ENCODE assay signal across 2 cellular contexts in the genomic region with DNA sequence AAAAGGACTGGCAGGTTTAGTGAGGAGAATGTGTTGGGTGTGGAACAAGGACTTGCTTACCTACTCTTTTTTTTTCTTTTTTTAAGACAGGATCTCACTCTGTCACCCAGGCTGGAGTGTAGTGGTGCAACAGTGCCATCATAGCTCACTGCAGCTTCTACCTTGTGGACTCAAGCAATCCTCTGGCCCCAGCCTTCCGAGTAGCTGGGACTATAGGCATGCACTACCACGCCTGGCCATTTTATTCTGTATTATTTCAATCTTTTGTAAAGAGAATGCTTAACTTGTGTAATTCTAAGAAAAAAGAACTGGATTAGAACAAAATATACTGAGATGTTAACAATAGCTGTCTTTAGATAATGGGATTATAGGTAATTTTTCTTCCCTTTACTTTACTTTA.
TF ChIP-seq lines count a peak whose summit lies in the region.

No MANE protein-coding gene starts in this region.

TF ChIP-seq in GM23338, 12 proteins besides CTCF, POLR2A, EP300 and RAD21 (continued from another document):
- TF ChIP-seq, protein P1, sequence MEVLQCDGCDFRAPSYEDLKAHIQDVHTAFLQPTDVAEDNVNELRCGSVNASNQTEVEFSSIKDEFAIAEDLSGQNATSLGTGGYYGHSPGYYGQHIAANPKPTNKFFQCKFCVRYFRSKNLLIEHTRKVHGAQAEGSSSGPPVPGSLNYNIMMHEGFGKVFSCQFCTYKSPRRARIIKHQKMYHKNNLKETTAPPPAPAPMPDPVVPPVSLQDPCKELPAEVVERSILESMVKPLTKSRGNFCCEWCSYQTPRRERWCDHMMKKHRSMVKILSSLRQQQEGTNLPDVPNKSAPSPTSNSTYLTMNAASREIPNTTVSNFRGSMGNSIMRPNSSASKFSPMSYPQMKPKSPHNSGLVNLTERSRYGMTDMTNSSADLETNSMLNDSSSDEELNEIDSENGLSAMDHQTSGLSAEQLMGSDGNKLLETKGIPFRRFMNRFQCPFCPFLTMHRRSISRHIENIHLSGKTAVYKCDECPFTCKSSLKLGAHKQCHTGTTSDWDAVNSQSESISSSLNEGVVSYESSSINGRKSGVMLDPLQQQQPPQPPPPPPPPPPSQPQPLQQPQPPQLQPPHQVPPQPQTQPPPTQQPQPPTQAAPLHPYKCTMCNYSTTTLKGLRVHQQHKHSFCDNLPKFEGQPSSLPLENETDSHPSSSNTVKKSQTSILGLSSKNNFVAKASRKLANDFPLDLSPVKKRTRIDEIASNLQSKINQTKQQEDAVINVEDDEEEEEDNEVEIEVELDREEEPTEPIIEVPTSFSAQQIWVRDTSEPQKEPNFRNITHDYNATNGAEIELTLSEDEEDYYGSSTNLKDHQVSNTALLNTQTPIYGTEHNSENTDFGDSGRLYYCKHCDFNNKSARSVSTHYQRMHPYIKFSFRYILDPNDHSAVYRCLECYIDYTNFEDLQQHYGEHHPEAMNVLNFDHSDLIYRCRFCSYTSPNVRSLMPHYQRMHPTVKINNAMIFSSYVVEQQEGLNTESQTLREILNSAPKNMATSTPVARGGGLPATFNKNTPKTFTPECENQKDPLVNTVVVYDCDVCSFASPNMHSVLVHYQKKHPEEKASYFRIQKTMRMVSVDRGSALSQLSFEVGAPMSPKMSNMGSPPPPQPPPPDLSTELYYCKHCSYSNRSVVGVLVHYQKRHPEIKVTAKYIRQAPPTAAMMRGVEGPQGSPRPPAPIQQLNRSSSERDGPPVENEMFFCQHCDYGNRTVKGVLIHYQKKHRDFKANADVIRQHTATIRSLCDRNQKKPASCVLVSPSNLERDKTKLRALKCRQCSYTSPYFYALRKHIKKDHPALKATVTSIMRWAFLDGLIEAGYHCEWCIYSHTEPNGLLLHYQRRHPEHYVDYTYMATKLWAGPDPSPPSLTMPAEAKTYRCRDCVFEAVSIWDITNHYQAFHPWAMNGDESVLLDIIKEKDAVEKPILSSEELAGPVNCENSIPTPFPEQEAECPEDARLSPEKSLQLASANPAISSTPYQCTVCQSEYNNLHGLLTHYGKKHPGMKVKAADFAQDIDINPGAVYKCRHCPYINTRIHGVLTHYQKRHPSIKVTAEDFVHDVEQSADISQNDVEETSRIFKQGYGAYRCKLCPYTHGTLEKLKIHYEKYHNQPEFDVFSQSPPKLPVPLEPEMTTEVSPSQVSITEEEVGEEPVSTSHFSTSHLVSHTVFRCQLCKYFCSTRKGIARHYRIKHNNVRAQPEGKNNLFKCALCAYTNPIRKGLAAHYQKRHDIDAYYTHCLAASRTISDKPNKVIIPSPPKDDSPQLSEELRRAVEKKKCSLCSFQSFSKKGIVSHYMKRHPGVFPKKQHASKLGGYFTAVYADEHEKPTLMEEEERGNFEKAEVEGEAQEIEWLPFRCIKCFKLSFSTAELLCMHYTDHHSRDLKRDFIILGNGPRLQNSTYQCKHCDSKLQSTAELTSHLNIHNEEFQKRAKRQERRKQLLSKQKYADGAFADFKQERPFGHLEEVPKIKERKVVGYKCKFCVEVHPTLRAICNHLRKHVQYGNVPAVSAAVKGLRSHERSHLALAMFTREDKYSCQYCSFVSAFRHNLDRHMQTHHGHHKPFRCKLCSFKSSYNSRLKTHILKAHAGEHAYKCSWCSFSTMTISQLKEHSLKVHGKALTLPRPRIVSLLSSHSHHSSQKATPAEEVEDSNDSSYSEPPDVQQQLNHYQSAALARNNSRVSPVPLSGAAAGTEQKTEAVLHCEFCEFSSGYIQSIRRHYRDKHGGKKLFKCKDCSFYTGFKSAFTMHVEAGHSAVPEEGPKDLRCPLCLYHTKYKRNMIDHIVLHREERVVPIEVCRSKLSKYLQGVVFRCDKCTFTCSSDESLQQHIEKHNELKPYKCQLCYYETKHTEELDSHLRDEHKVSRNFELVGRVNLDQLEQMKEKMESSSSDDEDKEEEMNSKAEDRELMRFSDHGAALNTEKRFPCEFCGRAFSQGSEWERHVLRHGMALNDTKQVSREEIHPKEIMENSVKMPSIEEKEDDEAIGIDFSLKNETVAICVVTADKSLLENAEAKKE (CRISPR knock-in tag; IDR thresholded peaks at IDR 0.05) = no peak
- TF ChIP-seq ZNF114 (CRISPR knock-in tag; IDR thresholded peaks at IDR 0.05) = no peak
- TF ChIP-seq, protein P2, sequence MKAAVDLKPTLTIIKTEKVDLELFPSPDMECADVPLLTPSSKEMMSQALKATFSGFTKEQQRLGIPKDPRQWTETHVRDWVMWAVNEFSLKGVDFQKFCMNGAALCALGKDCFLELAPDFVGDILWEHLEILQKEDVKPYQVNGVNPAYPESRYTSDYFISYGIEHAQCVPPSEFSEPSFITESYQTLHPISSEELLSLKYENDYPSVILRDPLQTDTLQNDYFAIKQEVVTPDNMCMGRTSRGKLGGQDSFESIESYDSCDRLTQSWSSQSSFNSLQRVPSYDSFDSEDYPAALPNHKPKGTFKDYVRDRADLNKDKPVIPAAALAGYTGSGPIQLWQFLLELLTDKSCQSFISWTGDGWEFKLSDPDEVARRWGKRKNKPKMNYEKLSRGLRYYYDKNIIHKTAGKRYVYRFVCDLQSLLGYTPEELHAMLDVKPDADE (IDR thresholded peaks at IDR 0.05) = no peak
- no peak for TF ChIP-seq NANOG (IDR thresholded peaks at IDR 0.05; ENCODE audit: borderline replicate concordance)
- TF ChIP-seq, protein P3, sequence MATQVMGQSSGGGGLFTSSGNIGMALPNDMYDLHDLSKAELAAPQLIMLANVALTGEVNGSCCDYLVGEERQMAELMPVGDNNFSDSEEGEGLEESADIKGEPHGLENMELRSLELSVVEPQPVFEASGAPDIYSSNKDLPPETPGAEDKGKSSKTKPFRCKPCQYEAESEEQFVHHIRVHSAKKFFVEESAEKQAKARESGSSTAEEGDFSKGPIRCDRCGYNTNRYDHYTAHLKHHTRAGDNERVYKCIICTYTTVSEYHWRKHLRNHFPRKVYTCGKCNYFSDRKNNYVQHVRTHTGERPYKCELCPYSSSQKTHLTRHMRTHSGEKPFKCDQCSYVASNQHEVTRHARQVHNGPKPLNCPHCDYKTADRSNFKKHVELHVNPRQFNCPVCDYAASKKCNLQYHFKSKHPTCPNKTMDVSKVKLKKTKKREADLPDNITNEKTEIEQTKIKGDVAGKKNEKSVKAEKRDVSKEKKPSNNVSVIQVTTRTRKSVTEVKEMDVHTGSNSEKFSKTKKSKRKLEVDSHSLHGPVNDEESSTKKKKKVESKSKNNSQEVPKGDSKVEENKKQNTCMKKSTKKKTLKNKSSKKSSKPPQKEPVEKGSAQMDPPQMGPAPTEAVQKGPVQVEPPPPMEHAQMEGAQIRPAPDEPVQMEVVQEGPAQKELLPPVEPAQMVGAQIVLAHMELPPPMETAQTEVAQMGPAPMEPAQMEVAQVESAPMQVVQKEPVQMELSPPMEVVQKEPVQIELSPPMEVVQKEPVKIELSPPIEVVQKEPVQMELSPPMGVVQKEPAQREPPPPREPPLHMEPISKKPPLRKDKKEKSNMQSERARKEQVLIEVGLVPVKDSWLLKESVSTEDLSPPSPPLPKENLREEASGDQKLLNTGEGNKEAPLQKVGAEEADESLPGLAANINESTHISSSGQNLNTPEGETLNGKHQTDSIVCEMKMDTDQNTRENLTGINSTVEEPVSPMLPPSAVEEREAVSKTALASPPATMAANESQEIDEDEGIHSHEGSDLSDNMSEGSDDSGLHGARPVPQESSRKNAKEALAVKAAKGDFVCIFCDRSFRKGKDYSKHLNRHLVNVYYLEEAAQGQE (IDR thresholded peaks at IDR 0.05; ENCODE audit: unreplicated experiment) = no peak
- TF ChIP-seq STAT1 (IDR thresholded peaks at IDR 0.05; ENCODE audit: unreplicated experiment) = no peak
- no peak for TF ChIP-seq EZH2 (IDR thresholded peaks at IDR 0.05; ENCODE audit: low read depth, unreplicated experiment)
- no peak for TF ChIP-seq POLR2AphosphoS5 (IDR thresholded peaks at IDR 0.05; ENCODE audit: low read depth)

TF ChIP-seq in HCT116, 20 proteins besides CTCF, POLR2A, EP300 and RAD21 (continued from another document):
- TF ChIP-seq, protein P3 (IDR thresholded peaks at IDR 0.05; ENCODE audit: low read depth) = no peak
- no peak for TF ChIP-seq JUND (IDR thresholded peaks at IDR 0.05)
- TF ChIP-seq CEBPB (IDR thresholded peaks at IDR 0.05; ENCODE audit: low read depth) = no peak
- no peak for TF ChIP-seq SIN3A (IDR thresholded peaks at IDR 0.05; ENCODE audit: low read depth)
